Comparison of ENCODE assay signal across 23 cellular contexts in the genomic region with DNA sequence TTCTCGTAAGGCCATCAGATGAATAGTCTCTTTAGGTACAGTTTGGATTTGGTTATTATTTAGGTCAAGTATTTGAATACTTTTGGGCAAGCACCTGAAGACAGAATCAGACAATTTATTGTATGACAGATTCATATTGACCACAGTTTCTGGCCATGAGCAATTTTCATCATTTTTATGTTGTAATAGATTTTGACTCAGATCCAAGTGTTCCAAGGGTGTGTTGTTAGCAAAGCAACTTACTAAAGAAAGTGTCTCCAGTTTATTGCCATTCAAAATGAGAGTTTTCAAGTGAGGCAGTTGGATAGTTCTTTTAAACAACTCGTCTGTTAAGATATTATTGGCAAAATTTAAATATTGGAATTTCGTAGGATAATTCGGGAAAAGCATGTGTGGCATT. TPM values are rescaled to one million over a fixed set of nuclear protein-coding genes. Genes with fewer than 3 reads are reported as not detected.
"Had no signal": no experiment of that assay in that cellular context is flagged by ENCODE, and none has a peak within 500 bp of the region (broad histone marks: within the 10 kb centered on the region; RNA-seq: fewer than 3 reads in every experiment).

No MANE protein-coding gene starts in this region.

- ATAC-seq: activated naive CD8-positive, alpha-beta T cell treated with anti-CD3 and anti-CD28 coated beads, Interleukin-2, amount 50 U/mL, for 24 hours; activated T-cell treated with anti-CD3 and anti-CD28 coated beads, Interleukin-2, amount 50 U/mL, for 4 hours; gastroesophageal sphincter; heart right ventricle; left ventricle myocardium superior; mucosa of descending colon; stimulated activated naive CD8-positive, alpha-beta T cell treated with anti-CD3 and anti-CD28 coated beads, Interleukin-15, Interleukin-2, amounts not matched to agents 100 U/mL and 50 U/mL, for 24 hours had no signal

- H3K9me3 ChIP-seq: ascending aorta, gastroesophageal sphincter, mucosa of descending colon, tibial nerve had no signal

- H3K27me3 ChIP-seq: ascending aorta, gastroesophageal sphincter, heart right ventricle, tibial nerve had no signal

- DNase-seq: activated CD4-positive, alpha-beta T cell treated with anti-CD3 and anti-CD28 coated beads, Interleukin-2, amount 50 U/mL, for 1 hour; activated CD4-positive, CD25-positive, alpha-beta regulatory T cell treated with anti-CD3 and anti-CD28 coated beads, Interleukin-2, amount 50 U/mL, for 72 hours; activated CD8-positive, alpha-beta memory T cell treated with anti-CD3 and anti-CD28 coated beads, Interleukin-2, amount 50 U/mL, for 4 hours; activated naive CD4-positive, alpha-beta T cell treated with anti-CD3 and anti-CD28 coated beads for 36 hours; activated naive CD8-positive, alpha-beta T cell treated with anti-CD3 and anti-CD28 coated beads, Interleukin-2, amount 50 U/mL, for 24 hours; activated T-cell treated with anti-CD3 and anti-CD28 coated beads, Interleukin-2, amount 50 U/mL, for 4 hours; dermis blood vessel endothelial cell; effector memory CD4-positive, alpha-beta T cell; heart right ventricle; left ventricle myocardium superior; mesenchymal stem cell; mucosa of descending colon; naive B cell; retina; stimulated activated CD4-positive, alpha-beta T cell treated with anti-CD3 and anti-CD28 coated beads, Interleukin-12 subunit alpha, Interleukin-12 subunit beta, amount 100 ng/mL, for 4 hours; stimulated activated CD4-positive, alpha-beta T cell treated with anti-CD3 and anti-CD28 coated beads, Interleukin-1b, Interleukin-23, amount 100 ng/mL, for 48 hours; stimulated activated CD8-positive, alpha-beta memory T cell treated with anti-CD3 and anti-CD28 coated beads, Interleukin-4, amount 100 ng/mL, for 48 hours; stimulated activated naive CD8-positive, alpha-beta T cell treated with anti-CD3 and anti-CD28 coated beads, Interleukin-15, Interleukin-2, amounts not matched to agents 100 U/mL and 50 U/mL, for 24 hours had no signal

- H3K4me3 ChIP-seq: ascending aorta, gastroesophageal sphincter, heart right ventricle, mucosa of descending colon, tibial nerve had no signal

- H3K4me1 ChIP-seq: ascending aorta had no signal

- H3K27ac ChIP-seq: ascending aorta, gastroesophageal sphincter, heart right ventricle, tibial nerve had no signal

- H3K36me3 ChIP-seq: ascending aorta, gastroesophageal sphincter, tibial nerve had no signal

RNA-seq across cellular contexts. Expression of a gene that starts 8.6 kb away (rescaled TPM):
- total RNA-seq: ascending aorta, dermis blood vessel endothelial cell, endothelial cell of umbilical vein, left ventricle myocardium superior, neural crest cell had no signal
- polyA plus RNA-seq: endothelial cell of umbilical vein had no signal

RNA-seq across cellular contexts. Expression of a gene that starts 30.4 kb away (rescaled TPM):
- total RNA-seq: neural crest cell had no signal
